ENCODE assay signal across 17 cellular contexts in genomic region chr11:63687845-63688244, GRCh38. TPM values are rescaled to one million over a fixed set of nuclear protein-coding genes. Genes with fewer than 3 reads are reported as not detected.
A peak's percentile ranks its signal among the peaks of the same experiment; 100 is the strongest.
DNase-seq lines count a peak whose midpoint lies in the region; ATAC-seq and TF ChIP-seq lines count a peak whose summit lies in the region.
"Had no signal": no experiment of that assay in that cellular context is flagged by ENCODE, and none has a peak within 500 bp of the region (broad histone marks: within the 10 kb centered on the region; RNA-seq: fewer than 3 reads in every experiment).

No MANE protein-coding gene starts in this region.

- peak overlapping the region in 4 of 5 experiments; percentile 52 to 62 (median 60) for H3K4me3 Mint-ChIP-seq in brain
- H3K4me3 Mint-ChIP-seq: central memory CD8-positive, alpha-beta T cell had no signal

- peaks cover 2% of the 10 kb centered on the region for H3K27me3 Mint-ChIP-seq in brain
- H3K27me3 Mint-ChIP-seq: central memory CD8-positive, alpha-beta T cell had no signal

- TF ChIP-seq CTCF in brain (conservative IDR thresholded peaks at IDR 0.05), result no peak

- peaks cover 50% of the 10 kb centered on the region for H3K36me3 Mint-ChIP-seq in brain

- H3K27ac Mint-ChIP-seq in brain, result peak overlapping the region in 4 of 5 experiments; percentile 32 to 78 (median 65)

- peaks cover 95% of the 10 kb centered on the region for H3K4me1 Mint-ChIP-seq in brain

- ATAC-seq in stimulated activated naive CD8-positive, alpha-beta T cell treated with anti-CD3 and anti-CD28 coated beads, Interleukin-15, Interleukin-2, amounts not matched to agents 100 U/mL and 50 U/mL, for 24 hours, result peak; percentile 98
- ATAC-seq in HG02642 (IDR thresholded peaks at IDR 0.05; ENCODE audit: poor library complexity, unreplicated experiment), result no peak
- ATAC-seq in HG02588 (IDR thresholded peaks at IDR 0.05; ENCODE audit: unreplicated experiment), result no peak
- ATAC-seq: left lung had no signal

- DNase-seq in stimulated activated CD4-positive, alpha-beta T cell treated with anti-CD3 and anti-CD28 coated beads, Interleukin-15, amount 100 ng/mL, for 24 hours, result peak; percentile 37
- no peak for DNase-seq in stimulated activated CD4-positive, alpha-beta T cell treated with anti-CD3 and anti-CD28 coated beads, Interleukin-4, amount 100 ng/mL, for 1 hour
- DNase-seq in OCI-M1 (lab: John Stamatoyannopoulos, UW) (peak; percentile 20), HPDE6-E6E7 (ENCODE audit: extremely low spot score) (no peak)
- peak; percentile 28 for DNase-seq in stimulated activated naive CD8-positive, alpha-beta T cell treated with anti-CD3 and anti-CD28 coated beads, Interleukin-15, Interleukin-2, amounts not matched to agents 100 U/mL and 50 U/mL, for 24 hours
- DNase-seq: activated CD4-positive, alpha-beta T cell treated with anti-CD3 and anti-CD28 coated beads for 1 hour; amygdala; DMS79 treated with DMSO at 0.1 percent for 48 hours; left lung; NCI-H1048; NCI-H2029 treated with DMSO at 0.1 percent for 48 hours; NK-92 treated with Interleukin-12 subunit alpha and Interleukin-12 subunit beta, amount 100 ng/mL, for 24 hours; tibial artery had no signal

- H3K9me3 Mint-ChIP-seq in brain, result no peaks in the 10 kb centered on the region
- H3K9me3 Mint-ChIP-seq: central memory CD8-positive, alpha-beta T cell had no signal

RNA-seq across cellular contexts. Expression of gene RTN3, which starts 6.5 kb away (rescaled TPM):
- polyA plus RNA-seq in brain (ENCODE audit: insufficient read depth, low read depth, low replicate concordance), result 666 TPM

RNA-seq across cellular contexts. Expression of gene ATL3, which starts 16.7 kb away (rescaled TPM):
- 10.8 TPM for polyA plus RNA-seq in brain (ENCODE audit: insufficient read depth, low read depth, low replicate concordance)

Comparison
In these comparisons a context has a peak if more than half of its experiments do, and no peak if none do; other contexts are left out.
1. DNase-seq: peak in stimulated activated CD4-positive, alpha-beta T cell treated with anti-CD3 and anti-CD28 coated beads, Interleukin-15, amount 100 ng/mL, for 24 hours (single experiment), OCI-M1 (single experiment) and stimulated activated naive CD8-positive, alpha-beta T cell treated with anti-CD3 and anti-CD28 coated beads, Interleukin-15, Interleukin-2, amounts not matched to agents 100 U/mL and 50 U/mL, for 24 hours (single experiment); none in stimulated activated CD4-positive, alpha-beta T cell treated with anti-CD3 and anti-CD28 coated beads, Interleukin-4, amount 100 ng/mL, for 1 hour (single experiment) and HPDE6-E6E7 (single experiment).